ENCODE assay signal across 1 cellular context in genomic region chr3:142595951-142596725, GRCh38.
TF ChIP-seq lines count a peak whose summit lies in the region.

A gene with protein sequence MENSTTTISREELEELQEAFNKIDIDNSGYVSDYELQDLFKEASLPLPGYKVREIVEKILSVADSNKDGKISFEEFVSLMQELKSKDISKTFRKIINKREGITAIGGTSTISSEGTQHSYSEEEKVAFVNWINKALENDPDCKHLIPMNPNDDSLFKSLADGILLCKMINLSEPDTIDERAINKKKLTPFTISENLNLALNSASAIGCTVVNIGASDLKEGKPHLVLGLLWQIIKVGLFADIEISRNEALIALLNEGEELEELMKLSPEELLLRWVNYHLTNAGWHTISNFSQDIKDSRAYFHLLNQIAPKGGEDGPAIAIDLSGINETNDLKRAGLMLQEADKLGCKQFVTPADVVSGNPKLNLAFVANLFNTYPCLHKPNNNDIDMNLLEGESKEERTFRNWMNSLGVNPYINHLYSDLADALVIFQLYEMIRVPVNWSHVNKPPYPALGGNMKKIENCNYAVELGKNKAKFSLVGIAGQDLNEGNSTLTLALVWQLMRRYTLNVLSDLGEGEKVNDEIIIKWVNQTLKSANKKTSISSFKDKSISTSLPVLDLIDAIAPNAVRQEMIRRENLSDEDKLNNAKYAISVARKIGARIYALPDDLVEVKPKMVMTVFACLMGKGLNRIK (plus strand): TSS chr3:142596393. CDS start chr3:142664238, 67,845 bp downstream.

TF ChIP-seq in HepG2, 621 proteins besides CTCF, POLR2A, EP300 and RAD21 (continued from another document and continues in another):
- TF ChIP-seq ZNF275 (CRISPR knock-in tag; IDR thresholded peaks at IDR 0.05; ENCODE audit: borderline replicate concordance) = no peak; the same call in 1 of the 2 replicates
- TF ChIP-seq, protein P1, sequence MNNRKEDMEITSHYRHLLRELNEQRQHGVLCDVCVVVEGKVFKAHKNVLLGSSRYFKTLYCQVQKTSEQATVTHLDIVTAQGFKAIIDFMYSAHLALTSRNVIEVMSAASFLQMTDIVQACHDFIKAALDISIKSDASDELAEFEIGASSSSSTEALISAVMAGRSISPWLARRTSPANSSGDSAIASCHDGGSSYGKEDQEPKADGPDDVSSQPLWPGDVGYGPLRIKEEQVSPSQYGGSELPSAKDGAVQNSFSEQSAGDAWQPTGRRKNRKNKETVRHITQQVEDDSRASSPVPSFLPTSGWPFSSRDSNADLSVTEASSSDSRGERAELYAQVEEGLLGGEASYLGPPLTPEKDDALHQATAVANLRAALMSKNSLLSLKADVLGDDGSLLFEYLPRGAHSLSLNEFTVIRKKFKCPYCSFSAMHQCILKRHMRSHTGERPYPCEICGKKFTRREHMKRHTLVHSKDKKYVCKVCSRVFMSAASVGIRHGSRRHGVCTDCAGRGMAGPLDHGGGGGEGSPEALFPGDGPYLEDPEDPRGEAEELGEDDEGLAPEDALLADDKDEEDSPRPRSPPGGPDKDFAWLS (CRISPR knock-in tag; IDR thresholded peaks at IDR 0.05; ENCODE audit: borderline replicate concordance) = no peak
- TF ChIP-seq FOXA1 (IDR thresholded peaks at IDR 0.05) = no peak
- TF ChIP-seq FOXA1 (CRISPR knock-in tag; IDR thresholded peaks at IDR 0.05) = no peak
- TF ChIP-seq ZNF780A (CRISPR knock-in tag; IDR thresholded peaks at IDR 0.05) = 0 out of 2 replicates have a peak, but pooled peaks have one; percentile 55
- no peak for TF ChIP-seq PLSCR1 (CRISPR knock-in tag; IDR thresholded peaks at IDR 0.05; ENCODE audit: borderline replicate concordance)
- TF ChIP-seq MBD4 (IDR thresholded peaks at IDR 0.05; ENCODE audit: borderline replicate concordance, low read length) = no peak
- TF ChIP-seq ZNF44 (CRISPR knock-in tag; IDR thresholded peaks at IDR 0.05) = peak; percentile 86; the same call in 1 of the 2 replicates
- TF ChIP-seq ZNF569 (CRISPR knock-in tag; IDR thresholded peaks at IDR 0.05; ENCODE audit: borderline replicate concordance) = no peak
- peak; percentile 90 for TF ChIP-seq KAT8 (CRISPR knock-in tag; IDR thresholded peaks at IDR 0.05)
- no peak for TF ChIP-seq TEAD2 (CRISPR knock-in tag; IDR thresholded peaks at IDR 0.05)
- no peak; the same call in 1 of the 2 replicates for TF ChIP-seq ZNF34 (CRISPR knock-in tag; IDR thresholded peaks at IDR 0.05; ENCODE audit: borderline replicate concordance)
- 0 out of 2 replicates have a peak, but pooled peaks have one; percentile 12 for TF ChIP-seq ATAD3A (CRISPR knock-in tag; IDR thresholded peaks at IDR 0.05)
- TF ChIP-seq ZFX (CRISPR knock-in tag; IDR thresholded peaks at IDR 0.05; ENCODE audit: low read depth) = peak; percentile 71
- peak; percentile 20; the same call in 1 of the 2 replicates for TF ChIP-seq ELF4 (CRISPR knock-in tag; IDR thresholded peaks at IDR 0.05; ENCODE audit: borderline replicate concordance)
- no peak for TF ChIP-seq FLYWCH1 (CRISPR knock-in tag; IDR thresholded peaks at IDR 0.05)
- peak; percentile 80 for TF ChIP-seq IKZF4 (CRISPR knock-in tag; IDR thresholded peaks at IDR 0.05; ENCODE audit: borderline replicate concordance, low read depth, not compliant biosample characterization)
- peak; percentile 51; the same call in 1 of the 2 replicates for TF ChIP-seq RNF2 (conservative IDR thresholded peaks at IDR 0.05; ENCODE audit: low read depth)
- no peak for TF ChIP-seq MTF2 (CRISPR knock-in tag; IDR thresholded peaks at IDR 0.05; ENCODE audit: borderline replicate concordance)
- peak; percentile 57 for TF ChIP-seq ZMAT3 (CRISPR knock-in tag; conservative IDR thresholded peaks at IDR 0.05)
- TF ChIP-seq TMF1 (CRISPR knock-in tag; IDR thresholded peaks at IDR 0.05; ENCODE audit: low read depth) = peak; percentile 82; the same call in 1 of the 2 replicates
- no peak for TF ChIP-seq FOXM1 (CRISPR knock-in tag; IDR thresholded peaks at IDR 0.05)
- peak; percentile 86; the same call in 1 of the 2 replicates for TF ChIP-seq ZNF709 (CRISPR knock-in tag; IDR thresholded peaks at IDR 0.05)
- no peak for TF ChIP-seq HOMEZ (CRISPR knock-in tag; IDR thresholded peaks at IDR 0.05; ENCODE audit: low read depth)
- no peak for TF ChIP-seq ZNF451 (CRISPR knock-in tag; IDR thresholded peaks at IDR 0.05)
- no peak for TF ChIP-seq ZNF121 (CRISPR knock-in tag; IDR thresholded peaks at IDR 0.05)
- peak; percentile 91 for TF ChIP-seq ZNF605 (CRISPR knock-in tag; IDR thresholded peaks at IDR 0.05)
- TF ChIP-seq ZNF614 (CRISPR knock-in tag; IDR thresholded peaks at IDR 0.05; ENCODE audit: borderline replicate concordance) = peak; percentile 80
- TF ChIP-seq ZNF567 (CRISPR knock-in tag; IDR thresholded peaks at IDR 0.05; ENCODE audit: borderline replicate concordance) = peak; percentile 90; the same call in 1 of the 2 replicates
- TF ChIP-seq KMT2B (CRISPR knock-in tag; IDR thresholded peaks at IDR 0.05) = peak; percentile 94
- no peak; the same call in 1 of the 2 replicates for TF ChIP-seq ZFP90 (CRISPR knock-in tag; IDR thresholded peaks at IDR 0.05; ENCODE audit: borderline replicate concordance)
- TF ChIP-seq RXRA (CRISPR knock-in tag; IDR thresholded peaks at IDR 0.05) = peak; percentile 72; the same call in 1 of the 2 replicates
- TF ChIP-seq ZNF30 (CRISPR knock-in tag; IDR thresholded peaks at IDR 0.05) = no peak
- TF ChIP-seq, protein P2, sequence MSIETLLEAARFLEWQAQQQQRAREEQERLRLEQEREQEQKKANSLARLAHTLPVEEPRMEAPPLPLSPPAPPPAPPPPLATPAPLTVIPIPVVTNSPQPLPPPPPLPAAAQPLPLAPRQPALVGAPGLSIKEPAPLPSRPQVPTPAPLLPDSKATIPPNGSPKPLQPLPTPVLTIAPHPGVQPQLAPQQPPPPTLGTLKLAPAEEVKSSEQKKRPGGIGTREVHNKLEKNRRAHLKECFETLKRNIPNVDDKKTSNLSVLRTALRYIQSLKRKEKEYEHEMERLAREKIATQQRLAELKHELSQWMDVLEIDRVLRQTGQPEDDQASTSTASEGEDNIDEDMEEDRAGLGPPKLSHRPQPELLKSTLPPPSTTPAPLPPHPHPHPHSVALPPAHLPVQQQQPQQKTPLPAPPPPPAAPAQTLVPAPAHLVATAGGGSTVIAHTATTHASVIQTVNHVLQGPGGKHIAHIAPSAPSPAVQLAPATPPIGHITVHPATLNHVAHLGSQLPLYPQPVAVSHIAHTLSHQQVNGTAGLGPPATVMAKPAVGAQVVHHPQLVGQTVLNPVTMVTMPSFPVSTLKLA (IDR thresholded peaks at IDR 0.05) = 0 out of 2 replicates have a peak, but pooled peaks have one; percentile 7
- TF ChIP-seq NFKBIZ (CRISPR knock-in tag; IDR thresholded peaks at IDR 0.05) = 0 out of 2 replicates have a peak, but pooled peaks have one; percentile 12
- TF ChIP-seq THAP8 (CRISPR knock-in tag; IDR thresholded peaks at IDR 0.05; ENCODE audit: borderline replicate concordance) = peak; percentile 91; the same call in 1 of the 2 replicates
- no peak for TF ChIP-seq ZNF576 (CRISPR knock-in tag; IDR thresholded peaks at IDR 0.05)
- TF ChIP-seq, protein P3, sequence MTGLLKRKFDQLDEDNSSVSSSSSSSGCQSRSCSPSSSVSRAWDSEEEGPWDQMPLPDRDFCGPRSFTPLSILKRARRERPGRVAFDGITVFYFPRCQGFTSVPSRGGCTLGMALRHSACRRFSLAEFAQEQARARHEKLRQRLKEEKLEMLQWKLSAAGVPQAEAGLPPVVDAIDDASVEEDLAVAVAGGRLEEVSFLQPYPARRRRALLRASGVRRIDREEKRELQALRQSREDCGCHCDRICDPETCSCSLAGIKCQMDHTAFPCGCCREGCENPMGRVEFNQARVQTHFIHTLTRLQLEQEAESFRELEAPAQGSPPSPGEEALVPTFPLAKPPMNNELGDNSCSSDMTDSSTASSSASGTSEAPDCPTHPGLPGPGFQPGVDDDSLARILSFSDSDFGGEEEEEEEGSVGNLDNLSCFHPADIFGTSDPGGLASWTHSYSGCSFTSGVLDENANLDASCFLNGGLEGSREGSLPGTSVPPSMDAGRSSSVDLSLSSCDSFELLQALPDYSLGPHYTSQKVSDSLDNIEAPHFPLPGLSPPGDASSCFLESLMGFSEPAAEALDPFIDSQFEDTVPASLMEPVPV (CRISPR knock-in tag; IDR thresholded peaks at IDR 0.05) = peak; percentile 94
- TF ChIP-seq, protein P4, sequence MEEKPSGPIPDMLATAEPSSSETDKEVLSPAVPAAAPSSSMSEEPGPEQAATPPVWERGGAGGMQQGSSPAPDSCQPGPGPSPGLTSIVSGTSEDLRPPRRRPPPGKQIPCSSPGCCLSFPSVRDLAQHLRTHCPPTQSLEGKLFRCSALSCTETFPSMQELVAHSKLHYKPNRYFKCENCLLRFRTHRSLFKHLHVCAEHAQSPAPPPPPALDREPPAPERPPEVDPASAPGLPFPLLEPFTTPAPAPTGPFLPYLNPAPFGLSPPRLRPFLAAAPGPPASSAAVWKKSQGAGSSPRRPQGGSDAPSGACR (CRISPR knock-in tag; IDR thresholded peaks at IDR 0.05) = no peak; the same call in 1 of the 2 replicates
- peak; percentile 55 for TF ChIP-seq YEATS2 (CRISPR knock-in tag; IDR thresholded peaks at IDR 0.05; ENCODE audit: borderline replicate concordance)
- TF ChIP-seq JDP2 (CRISPR knock-in tag; IDR thresholded peaks at IDR 0.05; ENCODE audit: borderline replicate concordance) = no peak
- peak; percentile 81; the same call in 1 of the 2 replicates for TF ChIP-seq ZNF558 (CRISPR knock-in tag; IDR thresholded peaks at IDR 0.05; ENCODE audit: borderline replicate concordance)
- no peak for TF ChIP-seq KAT2B (IDR thresholded peaks at IDR 0.05; ENCODE audit: borderline replicate concordance, low read depth, low read length)
- peak; percentile 69; the same call in 1 of the 2 replicates for TF ChIP-seq ZNF556 (CRISPR knock-in tag; IDR thresholded peaks at IDR 0.05; ENCODE audit: borderline replicate concordance)
- peak; percentile 63; the same call in 1 of the 2 replicates for TF ChIP-seq ZNF841 (CRISPR knock-in tag; IDR thresholded peaks at IDR 0.05; ENCODE audit: borderline replicate concordance)
- TF ChIP-seq ZNF280D (CRISPR knock-in tag; IDR thresholded peaks at IDR 0.05) = peak; percentile 72; the same call in 1 of the 2 replicates
- peak; percentile 35; the same call in 1 of the 2 replicates for TF ChIP-seq HCFC1 (IDR thresholded peaks at IDR 0.05; ENCODE audit: low read depth, low read length)
- peak; percentile 47; the same call in 1 of the 2 replicates for TF ChIP-seq ISL2 (CRISPR knock-in tag; IDR thresholded peaks at IDR 0.05)
- TF ChIP-seq ZNF691 (CRISPR knock-in tag; IDR thresholded peaks at IDR 0.05; ENCODE audit: borderline replicate concordance, low read depth) = peak; percentile 24; the same call in 1 of the 2 replicates
